ENCODE assay signal across 17 cellular contexts in genomic region chr1:29671957-29672356, GRCh38.
"Had no signal": no experiment of that assay in that cellular context is flagged by ENCODE, and none has a peak within 500 bp of the region (broad histone marks: within the 10 kb centered on the region; RNA-seq: fewer than 3 reads in every experiment).

No MANE protein-coding gene starts in this region.

- H3K27ac ChIP-seq: heart right ventricle, parathyroid adenoma, psoas muscle, suprapubic skin, thyroid gland had no signal

- H3K36me3 Mint-ChIP-seq: naive thymus-derived CD8-positive, alpha-beta T cell; type B pancreatic cell had no signal

- H3K9me3 ChIP-seq: heart right ventricle, mucosa of descending colon, psoas muscle, suprapubic skin, thyroid gland had no signal

- H3K4me3 Mint-ChIP-seq: naive thymus-derived CD8-positive, alpha-beta T cell; type B pancreatic cell had no signal

- DNase-seq: effector memory CD4-positive, alpha-beta T cell; heart right ventricle; hypothalamus; kidney glomerular epithelial cell; mammary epithelial cell; mucosa of descending colon; psoas muscle; retina; stimulated activated CD4-positive, alpha-beta T cell treated with anti-CD3 and anti-CD28 coated beads, Interleukin-12 subunit alpha, Interleukin-12 subunit beta, amount 100 ng/mL, for 4 hours; stimulated activated naive CD4-positive, alpha-beta T cell; thyroid gland had no signal

- H3K4me1 ChIP-seq: psoas muscle, suprapubic skin, thyroid gland had no signal

- H3K36me3 ChIP-seq: heart right ventricle, suprapubic skin, thyroid gland had no signal

- H3K27me3 ChIP-seq: thyroid gland had no signal

- H3K4me3 ChIP-seq: heart right ventricle, mucosa of descending colon, psoas muscle, suprapubic skin, thyroid gland had no signal

- H3K27ac Mint-ChIP-seq: naive thymus-derived CD8-positive, alpha-beta T cell; type B pancreatic cell had no signal

- H3K9me3 Mint-ChIP-seq: naive thymus-derived CD8-positive, alpha-beta T cell; type B pancreatic cell had no signal

- ATAC-seq: esophagus mucosa; heart right ventricle; mucosa of descending colon; naive thymus-derived CD8-positive, alpha-beta T cell; psoas muscle; sciatic nerve had no signal
